ENCODE assay signal across 21 cellular contexts in genomic region chr5:177189965-177190364, GRCh38.
"Had no signal": no experiment of that assay in that cellular context is flagged by ENCODE, and none has a peak within 500 bp of the region (broad histone marks: within the 10 kb centered on the region; RNA-seq: fewer than 3 reads in every experiment).

No MANE protein-coding gene starts in this region.

- H3K27me3 ChIP-seq: colonic mucosa, hepatocyte, transverse colon had no signal

- H3K4me3 ChIP-seq: colonic mucosa, hepatocyte, prostate gland, transverse colon had no signal

- H3K4me3 Mint-ChIP-seq: activated CD8-positive, alpha-beta memory T cell treated with anti-CD3 and anti-CD28 coated beads, Interleukin-2, amount 10 ng/mL, durations not matched to agents 7 days and 5 days; activated naive CD4-positive, alpha-beta T cell treated with anti-CD3 and anti-CD28 coated beads, Interleukin-2, amount 50 U/mL, for 24 hours; activated T-cell treated with anti-CD3 and anti-CD28 coated beads, Interleukin-2, amount 50 U/mL, for 24 hours; brain; nephron progenitor cell had no signal

- H3K9me3 ChIP-seq: colonic mucosa, prostate gland, transverse colon had no signal

- ATAC-seq: activated CD4-positive, CD25-positive, alpha-beta regulatory T cell treated with anti-CD3 and anti-CD28 coated beads, Interleukin-2, amount 50 U/mL, for 24 hours; activated CD8-positive, alpha-beta memory T cell treated with anti-CD3 and anti-CD28 coated beads, Interleukin-2, amount 10 ng/mL, durations not matched to agents 7 days and 5 days; esophagus mucosa; left ventricle myocardium superior; right cardiac atrium; stimulated activated naive CD8-positive, alpha-beta T cell treated with anti-CD3 and anti-CD28 coated beads, Interleukin-15, Interleukin-2, amounts not matched to agents 100 U/mL and 50 U/mL, for 24 hours had no signal

- H3K27ac ChIP-seq: colonic mucosa, hepatocyte, prostate gland, transverse colon had no signal

- H3K36me3 Mint-ChIP-seq: activated naive CD4-positive, alpha-beta T cell treated with anti-CD3 and anti-CD28 coated beads, Interleukin-2, amount 50 U/mL, for 24 hours had no signal

- H3K9me3 Mint-ChIP-seq: activated naive CD4-positive, alpha-beta T cell treated with anti-CD3 and anti-CD28 coated beads, Interleukin-2, amount 50 U/mL, for 24 hours; activated T-cell treated with anti-CD3 and anti-CD28 coated beads, Interleukin-2, amount 50 U/mL, for 24 hours; brain; nephron progenitor cell had no signal

- H3K4me2 ChIP-seq: hepatocyte had no signal

- DNase-seq: activated CD4-positive, alpha-beta T cell treated with anti-CD3 and anti-CD28 coated beads, Interleukin-2, amount 50 U/mL, for 48 hours; activated CD8-positive, alpha-beta memory T cell treated with anti-CD3 and anti-CD28 coated beads, Interleukin-2, amount 10 ng/mL, durations not matched to agents 7 days and 5 days; activated T-cell treated with anti-CD3 and anti-CD28 coated beads, Interleukin-2, amount 50 U/mL, for 24 hours; amygdala; central memory CD4-positive, alpha-beta T cell; colonic mucosa; left ventricle myocardium superior; nephron progenitor cell; right cardiac atrium; small intestine; stimulated activated CD4-positive, alpha-beta T cell treated with anti-CD3 and anti-CD28 coated beads, Interleukin-4, amount 100 ng/mL, for 4 hours; stimulated activated CD8-positive, alpha-beta memory T cell treated with anti-CD3 and anti-CD28 coated beads, Interleukin-4, amount 100 ng/mL, for 48 hours; stimulated activated naive CD8-positive, alpha-beta T cell treated with anti-CD3 and anti-CD28 coated beads, Interleukin-15, Interleukin-2, amounts not matched to agents 100 U/mL and 50 U/mL, for 24 hours; T-helper 2 cell; transverse colon had no signal

- H2AFZ ChIP-seq: hepatocyte had no signal

- H3K36me3 ChIP-seq: colonic mucosa, prostate gland had no signal

- H3K4me1 Mint-ChIP-seq: brain, nephron progenitor cell had no signal

- H3K27ac Mint-ChIP-seq: activated CD8-positive, alpha-beta memory T cell treated with anti-CD3 and anti-CD28 coated beads, Interleukin-2, amount 10 ng/mL, durations not matched to agents 7 days and 5 days; activated naive CD4-positive, alpha-beta T cell treated with anti-CD3 and anti-CD28 coated beads, Interleukin-2, amount 50 U/mL, for 24 hours; brain had no signal

- FAIRE-seq: small intestine had no signal

- H3K27me3 Mint-ChIP-seq: activated CD8-positive, alpha-beta memory T cell treated with anti-CD3 and anti-CD28 coated beads, Interleukin-2, amount 10 ng/mL, durations not matched to agents 7 days and 5 days; activated naive CD4-positive, alpha-beta T cell treated with anti-CD3 and anti-CD28 coated beads, Interleukin-2, amount 50 U/mL, for 24 hours; activated T-cell treated with anti-CD3 and anti-CD28 coated beads, Interleukin-2, amount 50 U/mL, for 24 hours; brain had no signal

- H3K4me1 ChIP-seq: colonic mucosa, prostate gland had no signal
